10 cellular contexts compared by ENCODE assay signal in genomic region chr1:27885114-27885528, GRCh38. TPM values are rescaled to one million over a fixed set of nuclear protein-coding genes. Genes with fewer than 3 reads are reported as not detected.
DNase-seq lines count a peak whose midpoint lies in the region; ATAC-seq and TF ChIP-seq lines count a peak whose summit lies in the region.
"Had no signal": no experiment of that assay in that cellular context is flagged by ENCODE, and none has a peak within 500 bp of the region (broad histone marks: within the 10 kb centered on the region; RNA-seq: fewer than 3 reads in every experiment).

No MANE protein-coding gene starts in this region.

- no peaks in the 10 kb centered on the region for H3K79me2 ChIP-seq in OCI-LY1 (ENCODE audit: insufficient read depth, low read length)
- no peaks in the 10 kb centered on the region for H3K79me2 ChIP-seq in parathyroid adenoma
- no peaks in the 10 kb centered on the region for H3K79me2 ChIP-seq in PC-3 (ENCODE audit: low read length)

- H3K4me1 ChIP-seq in OCI-LY1 (ENCODE audit: insufficient read depth, low read length, severe bottlenecking) (peaks cover 62% of the 10 kb centered on the region), esophagus muscularis mucosa (no peaks in the 10 kb centered on the region), parathyroid adenoma (peaks cover 9% of the 10 kb centered on the region), PC-3 (ENCODE audit: insufficient read depth, low read length) (no peaks in the 10 kb centered on the region)

- no peak overlapping the region for H2AFZ ChIP-seq in OCI-LY1 (ENCODE audit: low read length)
- no peak overlapping the region for H2AFZ ChIP-seq in parathyroid adenoma
- H2AFZ ChIP-seq in PC-3 (ENCODE audit: low read length): no peak overlapping the region

- no peak for TF ChIP-seq POLR2A in esophagus muscularis mucosa (IDR thresholded peaks at IDR 0.05; ENCODE audit: low read depth)

- H3K9me3 ChIP-seq in OCI-LY1 (ENCODE audit: low read length) (no peaks in the 10 kb centered on the region), esophagus muscularis mucosa (no peaks in the 10 kb centered on the region), parathyroid adenoma (ENCODE audit: control insufficient read depth, low read length) (no peaks in the 10 kb centered on the region), PC-3 (ENCODE audit: low read length) (no peaks in the 10 kb centered on the region)
- H3K9me3 ChIP-seq: SJCRH30 had no signal

- H3K4me3 ChIP-seq in OCI-LY1 (ENCODE audit: low read depth, low read length, poor library complexity, severe bottlenecking) (no peak overlapping the region), esophagus muscularis mucosa (no peak overlapping the region), parathyroid adenoma (ENCODE audit: low read depth, low read length) (no peak overlapping the region), PC-3 (ENCODE audit: low read length) (no peak overlapping the region)
- H3K4me3 ChIP-seq: SJCRH30 had no signal

- H3F3A ChIP-seq in OCI-LY1 (ENCODE audit: insufficient read depth, low read length) (no peaks in the 10 kb centered on the region), PC-3 (ENCODE audit: low read length, unreplicated experiment) (no peaks in the 10 kb centered on the region)

- H3K4me2 ChIP-seq in OCI-LY1 (ENCODE audit: low read length) (peak overlapping the region; percentile 42; the same call in 1 of the 2 replicates), parathyroid adenoma (ENCODE audit: low read length) (no peak overlapping the region), PC-3 (ENCODE audit: low read length) (no peak overlapping the region)

- H3K27ac ChIP-seq in OCI-LY1 (ENCODE audit: low read depth, low read length, poor library complexity, severe bottlenecking) (peak overlapping the region; percentile 89), esophagus muscularis mucosa (replicated peaks in 1 of 4) (peak overlapping the region in 3 of 4 donors; percentile 20 to 51 (median 48)), parathyroid adenoma (peak overlapping the region; percentile 36), PC-3 (ENCODE audit: low read length) (no peak overlapping the region)
- H3K27ac ChIP-seq: SJCRH30 had no signal

- TF ChIP-seq CTCF in OCI-LY1 (IDR thresholded peaks at IDR 0.05; ENCODE audit: low read length) (no peak), esophagus muscularis mucosa (IDR thresholded peaks at IDR 0.05) (no peak), parathyroid adenoma (IDR thresholded peaks at IDR 0.05) (no peak), PC-3 (conservative IDR thresholded peaks at IDR 0.05; ENCODE audit: low read depth, low read length) (no peak)

- H3K27me3 ChIP-seq in OCI-LY1 (ENCODE audit: insufficient read depth, low read length) (no peaks in the 10 kb centered on the region), esophagus muscularis mucosa (peaks cover 0 to 2% (median 0%) of the 10 kb centered on the region in 4 donors), parathyroid adenoma (ENCODE audit: control insufficient read depth, insufficient read depth, low read length) (no peaks in the 10 kb centered on the region), PC-3 (ENCODE audit: low read length) (no peaks in the 10 kb centered on the region)
- H3K27me3 ChIP-seq: SJCRH30 had no signal

- no peak for ATAC-seq in PC-3

- H3K9me2 ChIP-seq in OCI-LY1 (ENCODE audit: low read depth, low read length) (no peaks in the 10 kb centered on the region), PC-3 (replicated peaks; ENCODE audit: low read length) (no peaks in the 10 kb centered on the region)

- CTCF ChIA-PET in PC-3 (lab: Charles Lee): no interaction called here

- POLR2A ChIA-PET in PC-3 (lab: Charles Lee; ENCODE audit: unreplicated experiment): no interaction called here

- intact Hi-C loops in esophagus muscularis mucosa (cut with DNase I): no loop called here
- intact Hi-C loops in PC-3 (cut with micrococcal nuclease): no loop called here

- 77% methylated on average over 8 of the region's 8 CpGs for WGBS in esophagus muscularis mucosa

- BruUV-seq in PC-3 (replicated peaks; lab: Mats Ljungman, UMichigan): no TSS peak

- peak; percentile 72 for DNase-seq in GDM1 (lab: John Stamatoyannopoulos, UW)
- DNase-seq in esophagus muscularis mucosa (ENCODE audit: extremely low spot score): no peak
- no peak for DNase-seq in PC-3
- DNase-seq in DMS114 treated with DMSO at 0.1 percent for 48 hours (lab: John Stamatoyannopoulos, UW; ENCODE audit: unreplicated experiment): no peak
- no peak for DNase-seq in HCEC 1CT
- DNase-seq in effector CD8-positive, alpha-beta T cell (lab: John Stamatoyannopoulos, UW): no peak
- DNase-seq: H7 had no signal

- H3K36me3 ChIP-seq in OCI-LY1 (ENCODE audit: insufficient read depth, low read length) (peaks cover 58% of the 10 kb centered on the region), esophagus muscularis mucosa (peaks cover 0 to 40% (median 11%) of the 10 kb centered on the region in 4 donors), parathyroid adenoma (ENCODE audit: control insufficient read depth, insufficient read depth, low read length) (no peaks in the 10 kb centered on the region), PC-3 (ENCODE audit: low read depth, low read length) (peaks cover 4% of the 10 kb centered on the region; the same call in 1 of the 2 replicates)

- TF ChIP-seq EP300 in esophagus muscularis mucosa (IDR thresholded peaks at IDR 0.05): no peak

- H4K20me1 ChIP-seq in OCI-LY1 (ENCODE audit: insufficient read depth, low read length) (no peaks in the 10 kb centered on the region), PC-3 (ENCODE audit: low read length) (no peaks in the 10 kb centered on the region)

- H3K9ac ChIP-seq in OCI-LY1 (ENCODE audit: low read length) (peak overlapping the region; percentile 43; the same call in 1 of the 2 replicates), parathyroid adenoma (no peak overlapping the region), PC-3 (ENCODE audit: low read length) (no peak overlapping the region)

RNA-seq across cellular contexts. Expression of gene THEMIS2, which starts 12.8 kb away (rescaled TPM):
- total RNA-seq in esophagus muscularis mucosa (10 to 100 TPM in 3 of 4 donors, 1 to 10 TPM in 1; 9.6 to 36.4 (median 24.6) TPM), PC-3 (2014; rRNA removed) (5.0 and 5.7 TPM in 2 replicates)

RNA-seq across cellular contexts. Expression of gene RPA2, which starts 29.3 kb away (rescaled TPM):
- total RNA-seq in esophagus muscularis mucosa: 10 to 100 TPM; 21.2 to 41.5 (median 30.6) TPM
- total RNA-seq in PC-3 (2014; rRNA removed): 139 and 171 TPM in 2 replicates

RNA-seq across cellular contexts. Expression of gene SMPDL3B, which starts 49.7 kb away (rescaled TPM):
- total RNA-seq in esophagus muscularis mucosa (under 1 TPM in 2 of 4 donors, not detected in 2; 0.23 to 0.58 TPM), PC-3 (2014; rRNA removed) (19.6 and 25.7 TPM in 2 replicates)

RNA-seq across cellular contexts. Expression of gene PPP1R8, which starts 54.5 kb away (rescaled TPM):
- total RNA-seq in esophagus muscularis mucosa (10 to 100 TPM; 33.2 to 51.6 (median 42.0) TPM), PC-3 (2014; rRNA removed) (65.7 and 85.0 TPM in 2 replicates)

Comparison
In these comparisons a context has a peak if more than half of its experiments do, and no peak if none do; other contexts are left out.
1. RNA of gene SMPDL3B, which starts 49.7 kb away (total RNA-seq): 19.6 to 25.7 TPM in PC-3; 0.23 to 0.58 TPM in esophagus muscularis mucosa; every median in the first group is over 10 times any median in the second.